1 cellular context compared by ENCODE assay signal in genomic region chrX:149540621-149541520, GRCh38.
TF ChIP-seq lines count a peak whose summit lies in the region.

EOLA1 (plus strand) TSS chrX:149541012; CDS start chrX:149545631, 4,619 bp downstream.

TF ChIP-seq in SK-N-SH, 30 proteins besides CTCF, POLR2A, EP300 and RAD21 (continued from another document):
- peak; percentile 52 for TF ChIP-seq CHD2 (IDR thresholded peaks at IDR 0.05; ENCODE audit: low read length, partially characterized antibody)
- no peak for TF ChIP-seq FOXM1 (IDR thresholded peaks at IDR 0.05; ENCODE audit: low read depth)
- TF ChIP-seq RXRA (IDR thresholded peaks at IDR 0.05; ENCODE audit: borderline replicate concordance, low read depth): no peak
- no peak for TF ChIP-seq TEAD4 (IDR thresholded peaks at IDR 0.05; ENCODE audit: borderline replicate concordance, insufficient read depth)
- no peak for TF ChIP-seq ZBTB33 (IDR thresholded peaks at IDR 0.05; ENCODE audit: borderline replicate concordance, low read depth)
- TF ChIP-seq JUND (IDR thresholded peaks at IDR 0.05): no peak
- TF ChIP-seq PBX3 (IDR thresholded peaks at IDR 0.05): no peak
- no peak for TF ChIP-seq IRF3 (IDR thresholded peaks at IDR 0.05; ENCODE audit: low read depth, low read length)
- TF ChIP-seq FOXJ3 (CRISPR knock-in tag; IDR thresholded peaks at IDR 0.05): no peak
- TF ChIP-seq ELF1 (IDR thresholded peaks at IDR 0.05): peak; percentile 82
- TF ChIP-seq EZH2phosphoT487 (IDR thresholded peaks at IDR 0.05; ENCODE audit: borderline replicate concordance, low read depth): no peak
- no peak for TF ChIP-seq SIN3A (IDR thresholded peaks at IDR 0.05; ENCODE audit: borderline replicate concordance, low read depth, low read length)
